ENCODE assay signal across 19 cellular contexts in genomic region chr6:5425797-5426196, GRCh38.
A peak's percentile ranks its signal among the peaks of the same experiment; 100 is the strongest.
DNase-seq lines count a peak whose midpoint lies in the region; ATAC-seq and TF ChIP-seq lines count a peak whose summit lies in the region.
"Had no signal": no experiment of that assay in that cellular context is flagged by ENCODE, and none has a peak within 500 bp of the region (broad histone marks: within the 10 kb centered on the region; RNA-seq: fewer than 3 reads in every experiment).

No MANE protein-coding gene starts in this region.

- CTCF ChIA-PET in AG04450 (lab: Charles Lee) = no interaction called here

- peak overlapping the region; percentile 52 for H3K27ac ChIP-seq in AG04450 (ENCODE audit: low read depth, low read length)
- no peak overlapping the region for H3K27ac ChIP-seq in DND-41 (ENCODE audit: low read length)
- H3K27ac ChIP-seq: BLaER1 treated with 17β-estradiol and CSF1 and Interleukin-3, amounts not matched to agents 10 nM and 100 nM; C4-2B had no signal

- H4K20me1 ChIP-seq in DND-41 (ENCODE audit: insufficient read depth, low read length) = peaks cover 8% of the 10 kb centered on the region; the same call in 1 of the 2 replicates

- no peaks in the 10 kb centered on the region for H3K79me2 ChIP-seq in DND-41 (ENCODE audit: insufficient read depth, low read length)

- TF ChIP-seq CTCF in AG04450 (IDR thresholded peaks at IDR 0.05; ENCODE audit: low read depth, low read length) (no peak), DND-41 (IDR thresholded peaks at IDR 0.05; ENCODE audit: borderline replicate concordance, extremely low read depth, low read length, poor library complexity, severe bottlenecking) (no peak)

- peaks cover 29% of the 10 kb centered on the region for H3K4me1 ChIP-seq in DND-41 (ENCODE audit: insufficient read depth, low read length)
- H3K4me1 ChIP-seq: Caco-2 had no signal

- no peak for DNase-seq in AG04450 (ENCODE audit: low read depth, low spot score)
- peak; percentile 12 for DNase-seq in DND-41
- DNase-seq in Jurkat, Clone E6-1 (ENCODE audit: low read depth, low spot score) = peak; percentile 71
- DNase-seq in NK-92 (lab: John Stamatoyannopoulos, UW; ENCODE audit: unreplicated experiment) = no peak
- DNase-seq in RPMI8226 = no peak
- DNase-seq: 8988T; ACHN; AML-193; Caco-2; Calu3; CD4-positive, alpha-beta T cell; CD8-positive, alpha-beta T cell; DMS79 treated with DMSO at 0.1 percent for 48 hours; EL; GDM1 had no signal

- POLR2A ChIA-PET in AG04450 (lab: Yijun Ruan, JAX) = no interaction called here

- H3K36me3 ChIP-seq in DND-41 (ENCODE audit: insufficient read depth, low read length) = peaks cover under 1% of the 10 kb centered on the region; the same call in 1 of the 2 replicates

- no peak overlapping the region for H3K9ac ChIP-seq in DND-41 (ENCODE audit: low read depth, low read length)
- H3K9ac ChIP-seq: BLaER1 treated with 17β-estradiol and CSF1 and Interleukin-3, amounts not matched to agents 10 nM and 100 nM had no signal

- H2AFZ ChIP-seq in DND-41 (ENCODE audit: low read depth, low read length) = no peak overlapping the region

- no peaks in the 10 kb centered on the region for H3K9me3 ChIP-seq in AG04450 (ENCODE audit: control insufficient read depth, insufficient read depth, low read length)
- no peaks in the 10 kb centered on the region for H3K9me3 ChIP-seq in DND-41 (ENCODE audit: insufficient read depth, low read length, severe bottlenecking)
- H3K9me3 ChIP-seq: Caco-2 had no signal

- H3K4me2 ChIP-seq in DND-41 (ENCODE audit: insufficient read depth, low read length) = no peak overlapping the region
- H3K4me2 ChIP-seq: BLaER1 treated with 17β-estradiol and CSF1 and Interleukin-3, amounts not matched to agents 10 nM and 100 nM had no signal

- H3K4me3 ChIP-seq in AG04450 (ENCODE audit: low read depth, low read length) = no peak overlapping the region
- H3K4me3 ChIP-seq in DND-41 (ENCODE audit: low read depth in 1 of 2, low read length in 2 of 2) = no peak overlapping the region
- no peak overlapping the region for H3K4me3 ChIP-seq in Jurkat, Clone E6-1 (ENCODE audit: low read length)
- H3K4me3 ChIP-seq: BLaER1 treated with 17β-estradiol and CSF1 and Interleukin-3, amounts not matched to agents 10 nM and 100 nM; GM12878 had no signal

- ATAC-seq in DND-41 (ENCODE audit: insufficient read depth, low read depth) (peak; percentile 58), GM19455 (IDR thresholded peaks at IDR 0.05; ENCODE audit: unreplicated experiment) (no peak)
- ATAC-seq: CD8-positive, alpha-beta T cell; GM12878 had no signal

- H3K27me3 ChIP-seq in AG04450 (ENCODE audit: control insufficient read depth, insufficient read depth, low read length) (no peaks in the 10 kb centered on the region), DND-41 (ENCODE audit: insufficient read depth, low read length, poor library complexity) (no peaks in the 10 kb centered on the region)
- H3K27me3 ChIP-seq: BLaER1 treated with 17β-estradiol and CSF1 and Interleukin-3, amounts not matched to agents 10 nM and 100 nM had no signal

Comparison
In these comparisons a context has a peak if more than half of its experiments do, and no peak if none do; other contexts are left out.
1. DNase-seq: peak in DND-41 (single experiment) and Jurkat, Clone E6-1 (single experiment); none in AG04450 (single experiment), NK-92 (single experiment) and RPMI8226 (single experiment).